Comparison of ENCODE assay signal across 36 cellular contexts in genomic region chr6:136571065-136571464, GRCh38. TPM values are rescaled to one million over a fixed set of nuclear protein-coding genes. Genes with fewer than 3 reads are reported as not detected.
"Had no signal": no experiment of that assay in that cellular context is flagged by ENCODE, and none has a peak within 500 bp of the region (broad histone marks: within the 10 kb centered on the region; RNA-seq: fewer than 3 reads in every experiment).

No MANE protein-coding gene starts in this region.

- H3K36me3 ChIP-seq: cardiac muscle cell, MG63, WERI-Rb-1 had no signal

- H3K9me3 Mint-ChIP-seq: activated naive CD4-positive, alpha-beta T cell treated with anti-CD3 and anti-CD28 coated beads, Interleukin-2, amount 50 U/mL, for 24 hours; central memory CD8-positive, alpha-beta T cell had no signal

- H3K27me3 ChIP-seq: ascending aorta, cardiac muscle cell, MG63 had no signal

- H3K27ac Mint-ChIP-seq: activated CD4-positive, alpha-beta T cell treated with anti-CD3 and anti-CD28 coated beads, Interleukin-2, amount 10 ng/mL, durations not matched to agents 24 days and 14 days; activated CD8-positive, alpha-beta T cell treated with anti-CD3 and anti-CD28 coated beads for 36 hours; activated naive CD4-positive, alpha-beta T cell treated with anti-CD3 and anti-CD28 coated beads, Interleukin-2, amount 50 U/mL, for 24 hours; activated naive CD8-positive, alpha-beta T cell treated with anti-CD3 and anti-CD28 coated beads, Interleukin-2, amount 10 ng/mL, durations not matched to agents 7 days and 5 days; activated T-helper 2 cell treated with anti-CD3 and anti-CD28 coated beads, Interferon-gamma antibody, Interleukin-2, Interleukin-4, amounts not matched to agents 10 μg/mL and 5 μg/mL and 100 μg/mL, durations not matched to agents 14 hours and 24 hours and 36 hours had no signal

- H3K27ac ChIP-seq: ascending aorta, cardiac muscle cell, PC-9, RWPE1, WERI-Rb-1 had no signal

- ATAC-seq: activated CD8-positive, alpha-beta T cell treated with anti-CD3 and anti-CD28 coated beads for 36 hours; activated T-cell treated with anti-CD3 and anti-CD28 coated beads, Interleukin-2, amount 50 U/mL, for 72 hours; Right ventricle myocardium inferior had no signal

- FAIRE-seq: RCC 7860 had no signal

- H3K4me3 ChIP-seq: ascending aorta, cardiac muscle cell, MG63, PC-9 had no signal

- H3K4me1 ChIP-seq: ascending aorta had no signal

- H3K9me3 ChIP-seq: ascending aorta had no signal

- DNase-seq: activated CD4-positive, alpha-beta T cell treated with anti-CD3 and anti-CD28 coated beads, Interleukin-2, amount 10 ng/mL, durations not matched to agents 24 days and 14 days; activated CD4-positive, alpha-beta T cell treated with anti-CD3 and anti-CD28 coated beads, Interleukin-2, amount 50 U/mL, for 4 hours; activated CD8-positive, alpha-beta T cell treated with anti-CD3 and anti-CD28 coated beads for 36 hours; activated gamma-delta T cell; activated naive CD4-positive, alpha-beta T cell treated with Interleukin-2 at 50 U/mL for 16 hours; activated naive CD8-positive, alpha-beta T cell treated with anti-CD3 and anti-CD28 coated beads, Interleukin-2, amount 10 ng/mL, durations not matched to agents 7 days and 5 days; activated T-cell treated with anti-CD3 and anti-CD28 coated beads, Interleukin-2, amount 50 U/mL, for 1 hour; activated T-cell treated with anti-CD3 and anti-CD28 coated beads, Interleukin-2, amount 50 U/mL, for 72 hours; amygdala; Kasumi-1; MG63; MV-4-11; NCI-H1092; NCI-H1436 treated with DMSO at 0.1 percent for 48 hours; NCI-H1694 treated with DMSO at 0.1 percent for 48 hours; NCI-H2029; NCI-H2107; NCI-H2171; NCI-H510A; NCI-H526; NCI-H748 treated with DMSO at 0.1 percent for 48 hours; NK-92 treated with Interleukin-12 subunit alpha and Interleukin-12 subunit beta, amount 100 ng/mL, for 24 hours; PC-9; SIG-M5; SW 1271; T-helper 1 cell; T1000; WERI-Rb-1 had no signal

- H2AFZ ChIP-seq: PC-9 had no signal

- H3K4me2 ChIP-seq: PC-9 had no signal

- H3K4me3 Mint-ChIP-seq: activated CD4-positive, alpha-beta T cell treated with anti-CD3 and anti-CD28 coated beads, Interleukin-2, amount 10 ng/mL, durations not matched to agents 24 days and 14 days; activated CD8-positive, alpha-beta T cell treated with anti-CD3 and anti-CD28 coated beads for 36 hours; activated naive CD4-positive, alpha-beta T cell treated with anti-CD3 and anti-CD28 coated beads, Interleukin-2, amount 50 U/mL, for 24 hours; activated naive CD8-positive, alpha-beta T cell treated with anti-CD3 and anti-CD28 coated beads, Interleukin-2, amount 10 ng/mL, durations not matched to agents 7 days and 5 days; activated T-cell treated with anti-CD3 and anti-CD28 coated beads, Interleukin-2, amount 50 U/mL, for 72 hours; central memory CD8-positive, alpha-beta T cell had no signal

- H3K27me3 Mint-ChIP-seq: activated CD4-positive, alpha-beta T cell treated with anti-CD3 and anti-CD28 coated beads, Interleukin-2, amount 10 ng/mL, durations not matched to agents 24 days and 14 days; activated CD8-positive, alpha-beta T cell treated with anti-CD3 and anti-CD28 coated beads for 36 hours; activated naive CD4-positive, alpha-beta T cell treated with anti-CD3 and anti-CD28 coated beads, Interleukin-2, amount 50 U/mL, for 24 hours; activated naive CD8-positive, alpha-beta T cell treated with anti-CD3 and anti-CD28 coated beads, Interleukin-2, amount 10 ng/mL, durations not matched to agents 7 days and 5 days; central memory CD8-positive, alpha-beta T cell had no signal

- H3K4me1 Mint-ChIP-seq: activated CD4-positive, alpha-beta T cell treated with anti-CD3 and anti-CD28 coated beads, Interleukin-2, amount 10 ng/mL, durations not matched to agents 24 days and 14 days; activated naive CD4-positive, alpha-beta T cell treated with anti-CD3 and anti-CD28 coated beads, Interleukin-2, amount 50 U/mL, for 24 hours; activated naive CD8-positive, alpha-beta T cell treated with anti-CD3 and anti-CD28 coated beads, Interleukin-2, amount 10 ng/mL, durations not matched to agents 7 days and 5 days had no signal

RNA-seq across cellular contexts. Expression of gene MAP7, which starts 20.8 kb away (rescaled TPM):
- total RNA-seq: ascending aorta had no signal
